23 cellular contexts compared by ENCODE assay signal in genomic region chr4:56649445-56650258, GRCh38. TPM values are rescaled to one million over a fixed set of nuclear protein-coding genes. Genes with fewer than 3 reads are reported as not detected.
DNase-seq lines count a peak whose midpoint lies in the region; ATAC-seq and TF ChIP-seq lines count a peak whose summit lies in the region.
"Had no signal": no experiment of that assay in that cellular context is flagged by ENCODE, and none has a peak within 500 bp of the region (broad histone marks: within the 10 kb centered on the region; RNA-seq: fewer than 3 reads in every experiment).

No MANE protein-coding gene starts in this region.

- no peak overlapping the region for H3K4me3 ChIP-seq in mesendoderm (ENCODE audit: low read length)
- H3K4me3 ChIP-seq: esophagus muscularis mucosa, lung, tibial nerve had no signal

- TF ChIP-seq CTCF in natural killer cell (IDR thresholded peaks at IDR 0.05) = no peak

- H3K4me1 Mint-ChIP-seq in T-helper 2 cell treated with Interferon-gamma antibody and Interleukin-4, amounts not matched to agents 5 μg/mL and 100 μg/mL, for 36 hours (ENCODE audit: low read depth) = peaks cover 56% of the 10 kb centered on the region
- H3K4me1 Mint-ChIP-seq in natural killer cell = peaks cover 89 to 90% of the 10 kb centered on the region in 2 donors

- H3K56ac ChIP-seq in mesendoderm (ENCODE audit: low read length) = no peak overlapping the region

- ATAC-seq in activated naive CD4-positive, alpha-beta T cell treated with anti-CD3 and anti-CD28 coated beads, Interleukin-2, amount 50 U/mL, for 72 hours = peak; percentile 16 to 17
- ATAC-seq in natural killer cell = peak; percentile 41 to 53 (median 46)
- ATAC-seq in GM18867 (IDR thresholded peaks at IDR 0.05; ENCODE audit: unreplicated experiment) = no peak
- ATAC-seq: PC-3 had no signal

- no peak for DNase-seq in T-helper 2 cell treated with Interferon-gamma antibody and Interleukin-4, amounts not matched to agents 5 μg/mL and 100 μg/mL, for 36 hours (ENCODE audit: low spot score)
- DNase-seq in T-helper 2 cell (no peak), NOMO-1 treated with DMSO at 0.1 percent for 48 hours (lab: John Stamatoyannopoulos, UW; ENCODE audit: unreplicated experiment) (peak; percentile 47), natural killer cell (no peak), T1000 (lab: John Stamatoyannopoulos, UW) (no peak), mesendoderm (no peak)
- no peak for DNase-seq in activated naive CD4-positive, alpha-beta T cell treated with anti-CD3 and anti-CD28 coated beads, Interleukin-2, amount 50 U/mL, for 72 hours (ENCODE audit: low spot score in 2 of 2)
- DNase-seq: 8988T; C1 segment of cervical spinal cord; HCEC 1CT; Karpas-422; naive thymus-derived CD8-positive, alpha-beta T cell; NCI-H1417; NCI-H69; small intestine; stimulated activated CD4-positive, alpha-beta T cell treated with anti-CD3 and anti-CD28 coated beads, Interleukin-4, amount 100 ng/mL, for 4 hours; stimulated activated CD8-positive, alpha-beta memory T cell treated with anti-CD3 and anti-CD28 coated beads, Interleukin-4, amount 100 ng/mL, for 48 hours had no signal

- no peak overlapping the region for H2AK5ac ChIP-seq in mesendoderm (ENCODE audit: low read length)

- no peak overlapping the region for H2BK15ac ChIP-seq in mesendoderm (replicated peaks; ENCODE audit: low read depth)

- peaks cover 9% of the 10 kb centered on the region for H3K27me3 ChIP-seq in mesendoderm (ENCODE audit: insufficient read depth, low read length, poor library complexity)

- no peak overlapping the region for H4K5ac ChIP-seq in mesendoderm (ENCODE audit: low read length)

- no CpG with 5 or more reads among the region's 5 CpGs for WGBS in mesendoderm (ENCODE audit: extremely low coverage, insufficient coverage, low lambda C conversion rate)

- H3K27me3 Mint-ChIP-seq in T-helper 2 cell treated with Interferon-gamma antibody and Interleukin-4, amounts not matched to agents 5 μg/mL and 100 μg/mL, for 36 hours (ENCODE audit: low read depth) = peaks cover 2% of the 10 kb centered on the region
- H3K27me3 Mint-ChIP-seq in natural killer cell (ENCODE audit: low read depth in 2 of 2) = no peaks in the 10 kb centered on the region

- no peak overlapping the region for H4K8ac ChIP-seq in mesendoderm (ENCODE audit: low read depth, low read length)

- no peaks in the 10 kb centered on the region for H3K36me3 ChIP-seq in mesendoderm (ENCODE audit: control insufficient read depth, insufficient read depth, low read length)
- H3K36me3 ChIP-seq: esophagus muscularis mucosa, tibial nerve had no signal

- no peaks in the 10 kb centered on the region for H3K79me2 ChIP-seq in mesendoderm (ENCODE audit: control insufficient read depth, insufficient read depth, low read length)

- no peak overlapping the region for H2BK5ac ChIP-seq in mesendoderm (ENCODE audit: low read length)

- H3K23ac ChIP-seq in mesendoderm (ENCODE audit: low read length) = no peak overlapping the region

- no peaks in the 10 kb centered on the region for H3K4me1 ChIP-seq in mesendoderm (ENCODE audit: control insufficient read depth, low read depth, low read length)

- no peak overlapping the region for H3K4ac ChIP-seq in mesendoderm (ENCODE audit: low read depth, low read length)

- H3K4me3 Mint-ChIP-seq in T-helper 2 cell treated with Interferon-gamma antibody and Interleukin-4, amounts not matched to agents 5 μg/mL and 100 μg/mL, for 36 hours = peak overlapping the region; percentile 23
- peak overlapping the region; percentile 81 for H3K4me3 Mint-ChIP-seq in natural killer cell

- no peak overlapping the region for H3K4me2 ChIP-seq in mesendoderm (ENCODE audit: low read length)

- H3K18ac ChIP-seq in mesendoderm (ENCODE audit: low read length) = no peak overlapping the region

- intact Hi-C loops in natural killer cell (cut with micrococcal nuclease) = loop anchor here (5.0 to 10.0 kb wide), 3 partner anchors 108 to 255 kb away; partner anchors contain the start of genes PAICS, PPAT and REST

- H3K27ac Mint-ChIP-seq in T-helper 2 cell treated with Interferon-gamma antibody and Interleukin-4, amounts not matched to agents 5 μg/mL and 100 μg/mL, for 36 hours = peak overlapping the region; percentile 53
- H3K27ac Mint-ChIP-seq in activated naive CD4-positive, alpha-beta T cell treated with anti-CD3 and anti-CD28 coated beads, Interleukin-2, amount 50 U/mL, for 72 hours = peak overlapping the region; percentile 56 to 91
- peak overlapping the region; percentile 95 to 98 for H3K27ac Mint-ChIP-seq in natural killer cell
- H3K27ac Mint-ChIP-seq: progenitor cell of endocrine pancreas had no signal

- H3K79me1 ChIP-seq in mesendoderm (ENCODE audit: low read length) = no peaks in the 10 kb centered on the region

- H3K9me3 Mint-ChIP-seq in T-helper 2 cell treated with Interferon-gamma antibody and Interleukin-4, amounts not matched to agents 5 μg/mL and 100 μg/mL, for 36 hours = peaks cover 13% of the 10 kb centered on the region
- peaks cover 12 to 14% of the 10 kb centered on the region in 2 donors for H3K9me3 Mint-ChIP-seq in activated naive CD4-positive, alpha-beta T cell treated with anti-CD3 and anti-CD28 coated beads, Interleukin-2, amount 50 U/mL, for 72 hours
- peaks cover 0 to 4% of the 10 kb centered on the region in 2 donors for H3K9me3 Mint-ChIP-seq in natural killer cell

- H3K9ac ChIP-seq in mesendoderm (ENCODE audit: low read length) = no peak overlapping the region

- H3K36me3 Mint-ChIP-seq in T-helper 2 cell treated with Interferon-gamma antibody and Interleukin-4, amounts not matched to agents 5 μg/mL and 100 μg/mL, for 36 hours (ENCODE audit: low read depth) = peaks cover 38% of the 10 kb centered on the region
- peaks cover 19 to 39% of the 10 kb centered on the region in 2 donors for H3K36me3 Mint-ChIP-seq in activated naive CD4-positive, alpha-beta T cell treated with anti-CD3 and anti-CD28 coated beads, Interleukin-2, amount 50 U/mL, for 72 hours
- H3K36me3 Mint-ChIP-seq in natural killer cell = peaks cover 12% of the 10 kb centered on the region

- H3K27ac ChIP-seq in mesendoderm (ENCODE audit: low read depth, low read length) = no peak overlapping the region
- H3K27ac ChIP-seq: esophagus muscularis mucosa, tibial nerve had no signal

- no peak overlapping the region for H2BK120ac ChIP-seq in mesendoderm (ENCODE audit: low read depth, low read length)

RNA-seq across cellular contexts. Expression of gene HOPX, which starts 31.4 kb away (rescaled TPM):
- total RNA-seq in activated naive CD4-positive, alpha-beta T cell treated with anti-CD3 and anti-CD28 coated beads, Interleukin-2, amount 50 U/mL, for 72 hours = 10 to 100 TPM; 21.0 to 33.5 TPM
- total RNA-seq in natural killer cell = 100 to 1,000 TPM; 152 to 240 (median 167) TPM
- polyA plus RNA-seq in mesendoderm (2013, experiment 1 of 2) = 0.60 TPM
- polyA plus RNA-seq in mesendoderm (2013, experiment 2 of 2) = 0.43 TPM

Comparison
In these comparisons a context has a peak if more than half of its experiments do, and no peak if none do; other contexts are left out.
1. RNA of gene HOPX, which starts 31.4 kb away (total RNA-seq): 152 to 240 TPM in natural killer cell; 21.0 to 33.5 TPM in activated naive CD4-positive, alpha-beta T cell treated with anti-CD3 and anti-CD28 coated beads, Interleukin-2, amount 50 U/mL, for 72 hours; every median in the first group is over 4 times any median in the second.
2. Peak in every context shown above with its lines, with median percentiles within 50 percentile points of each other: H3K27ac Mint-ChIP-seq.